ENCODE assay signal across 8 cellular contexts in genomic region chr14:24160850-24161804, GRCh38. TPM values are rescaled to one million over a fixed set of nuclear protein-coding genes. Genes with fewer than 3 reads are reported as not detected.
DNase-seq lines count a peak whose midpoint lies in the region; ATAC-seq and TF ChIP-seq lines count a peak whose summit lies in the region.

A gene with protein sequence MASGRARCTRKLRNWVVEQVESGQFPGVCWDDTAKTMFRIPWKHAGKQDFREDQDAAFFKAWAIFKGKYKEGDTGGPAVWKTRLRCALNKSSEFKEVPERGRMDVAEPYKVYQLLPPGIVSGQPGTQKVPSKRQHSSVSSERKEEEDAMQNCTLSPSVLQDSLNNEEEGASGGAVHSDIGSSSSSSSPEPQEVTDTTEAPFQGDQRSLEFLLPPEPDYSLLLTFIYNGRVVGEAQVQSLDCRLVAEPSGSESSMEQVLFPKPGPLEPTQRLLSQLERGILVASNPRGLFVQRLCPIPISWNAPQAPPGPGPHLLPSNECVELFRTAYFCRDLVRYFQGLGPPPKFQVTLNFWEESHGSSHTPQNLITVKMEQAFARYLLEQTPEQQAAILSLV (plus strand): TSS chr14:24161265. CDS start chr14:24162145, 880 bp downstream.

- no peaks in the 10 kb centered on the region for H3K9me3 ChIP-seq in WERI-Rb-1 (ENCODE audit: severe bottlenecking)
- no peaks in the 10 kb centered on the region for H3K9me3 ChIP-seq in mammary epithelial cell (replicated peaks; ENCODE audit: insufficient read depth, low read length)
- H3K9me3 ChIP-seq in smooth muscle cell (replicated peaks; ENCODE audit: low read depth), result no peaks in the 10 kb centered on the region

- TSS peak; percentile 23 for BruUV-seq in mammary epithelial cell (replicated peaks; lab: Mats Ljungman, UMichigan)

- peaks cover 9% of the 10 kb centered on the region for H3K4me1 ChIP-seq in mammary epithelial cell (ENCODE audit: insufficient read depth, low read length)
- peaks cover 7% of the 10 kb centered on the region for H3K4me1 ChIP-seq in smooth muscle cell (ENCODE audit: low read depth)

- peaks cover 66% of the 10 kb centered on the region for H3K36me3 ChIP-seq in WERI-Rb-1
- peaks cover 12% of the 10 kb centered on the region for H3K36me3 ChIP-seq in mammary epithelial cell (ENCODE audit: insufficient read depth, low read length)
- no peaks in the 10 kb centered on the region for H3K36me3 ChIP-seq in smooth muscle cell (ENCODE audit: low read depth)

- 2% methylated on average over 7 of the region's 12 CpGs for WGBS in mammary epithelial cell (ENCODE audit: low coverage, missing lambda C conversion rate)
- WGBS in smooth muscle cell (ENCODE audit: low lambda C conversion rate), result 7% methylated on average over 12 of the region's 12 CpGs

- peaks cover 7% of the 10 kb centered on the region for H3K79me2 ChIP-seq in mammary epithelial cell (ENCODE audit: insufficient read depth, low read length)
- H3K79me2 ChIP-seq in smooth muscle cell (ENCODE audit: low read depth), result peaks cover 14% of the 10 kb centered on the region

- H4K20me1 ChIP-seq in mammary epithelial cell (ENCODE audit: insufficient read depth, low read length) (no peaks in the 10 kb centered on the region), smooth muscle cell (ENCODE audit: low read depth) (no peaks in the 10 kb centered on the region)

- in situ Hi-C loops in mammary epithelial cell (cut with MboI; ENCODE audit: low sequenced_read_pairs in 2 of 2), result loop anchor here in 1 of 2 donors (5.0 kb wide), 1 partner anchor 149 kb away; no protein-coding TSS in a partner anchor

- peaks cover 14% of the 10 kb centered on the region for H3F3A ChIP-seq in smooth muscle cell (ENCODE audit: low read depth)

- DNase-seq in AG09309 (ENCODE audit: low read depth) (peak; percentile 81), NCI-H2227 (lab: John Stamatoyannopoulos, UW; ENCODE audit: unreplicated experiment) (peak; percentile 97), WERI-Rb-1 (peak; percentile 97), mammary epithelial cell (peak; percentile 83), iPS-NIHi11 (ENCODE audit: low spot score) (peak; percentile 94), smooth muscle cell (lab: John Stamatoyannopoulos, UW; ENCODE audit: unreplicated experiment) (peak; percentile 88)

- peak within 1 kb of the TSS; percentile 82 for H3K4me2 ChIP-seq in mammary epithelial cell (ENCODE audit: insufficient read depth, low read depth, low read length)
- peak within 1 kb of the TSS; percentile 92 for H3K4me2 ChIP-seq in smooth muscle cell

- H3K4me3 ChIP-seq in AG09309 (ENCODE audit: control insufficient read depth, low read depth, low read length) (peak within 1 kb of the TSS; percentile 85), WERI-Rb-1 (ENCODE audit: low read depth, low read length) (peak within 1 kb of the TSS; percentile 3; the same call in 1 of the 2 replicates), mammary epithelial cell (replicated peaks in 1 of 3; ENCODE audit: insufficient read depth in 1 of 3, low read depth in 2 of 3, low read length in 3 of 3) (peak within 1 kb of the TSS; percentile 58 to 67 (median 58)), smooth muscle cell (peak within 1 kb of the TSS; percentile 60)

- no peaks in the 10 kb centered on the region for H3K27me3 ChIP-seq in WERI-Rb-1 (ENCODE audit: insufficient read depth, low read depth, severe bottlenecking)
- no peaks in the 10 kb centered on the region for H3K27me3 ChIP-seq in mammary epithelial cell (ENCODE audit: insufficient read depth, low read length)
- no peaks in the 10 kb centered on the region for H3K27me3 ChIP-seq in smooth muscle cell (ENCODE audit: low read depth)

- peak; percentile 83 for ATAC-seq in GM18907 (IDR thresholded peaks at IDR 0.05; ENCODE audit: unreplicated experiment)
- ATAC-seq in HG03159 (IDR thresholded peaks at IDR 0.05; ENCODE audit: unreplicated experiment), result peak; percentile 76

- dilution Hi-C loops in mammary epithelial cell (cut with HindIII; ENCODE audit: low sequenced_read_pairs), result no loop called here

- intact Hi-C loops in mammary epithelial cell (cut with micrococcal nuclease), result loop anchor here (1.0 to 2.0 kb wide), 7 partner anchors 14 to 147 kb away; partner anchors contain the start of genes DCAF11, DHRS1, IPO4 and NOP9

- CTCF ChIA-PET in mammary epithelial cell (lab: Charles Lee; ENCODE audit: low non-redundant PET), result interaction anchor here (0.5 to 1.0 kb wide), 6 partner anchors 44 to 68 kb away, joined by 3 to 6 read pairs (median 5); partner anchors contain the start of genes DCAF11, NRL and PCK2

- peak within 1 kb of the TSS; percentile 44 for H3K27ac ChIP-seq in WERI-Rb-1
- H3K27ac ChIP-seq in mammary epithelial cell (ENCODE audit: insufficient read depth, low read depth, low read length), result peak within 1 kb of the TSS; percentile 46
- peak within 1 kb of the TSS; percentile 60 for H3K27ac ChIP-seq in smooth muscle cell (ENCODE audit: low read depth)

- H2AFZ ChIP-seq in mammary epithelial cell (ENCODE audit: low read depth, low read length) (peak within 1 kb of the TSS; percentile 80), smooth muscle cell (ENCODE audit: low read depth) (no peak within 1 kb of the TSS)

- H3K9ac ChIP-seq in mammary epithelial cell (ENCODE audit: insufficient read depth, low read length) (peak within 1 kb of the TSS; percentile 60), smooth muscle cell (ENCODE audit: low read depth) (peak within 1 kb of the TSS; percentile 77)

- TF ChIP-seq CTCF in AG09309 (IDR thresholded peaks at IDR 0.05; ENCODE audit: control insufficient read depth, insufficient read depth, low read depth, low read length, missing control alignments) (peak; percentile 93), WERI-Rb-1 (IDR thresholded peaks at IDR 0.05; ENCODE audit: low read depth, low read length) (peak; percentile 91), mammary epithelial cell (conservative IDR thresholded peaks at IDR 0.05 in 1 of 2, IDR thresholded peaks at IDR 0.05 in 1 of 2; ENCODE audit: extremely low read depth in 1 of 2, insufficient read depth in 1 of 2, low read depth in 1 of 2, low read length in 2 of 2) (peak; percentile 93 to 98), smooth muscle cell (IDR thresholded peaks at IDR 0.05; ENCODE audit: borderline replicate concordance, insufficient read depth, poor library complexity, severe bottlenecking) (peak; percentile 96)

RNA-seq across cellular contexts. Expression of the gene that starts here (rescaled TPM):
- 10 to 100 TPM; 43.0 to 45.7 TPM for total RNA-seq in mammary epithelial cell
- polyA plus RNA-seq in mammary epithelial cell, result 17.9 TPM
- polyA minus RNA-seq in mammary epithelial cell, result 43.8 TPM
- total RNA-seq in smooth muscle cell, result 38.2 and 42.7 TPM in 2 replicates
- polyA plus RNA-seq in smooth muscle cell, result 42.0 and 58.3 TPM in 2 replicates

Comparison
In these comparisons a context has a peak if more than half of its experiments do, and no peak if none do; other contexts are left out.
1. Peak in every context shown above with its lines: DNase-seq, ATAC-seq, H3K4me3 ChIP-seq and H3K27ac ChIP-seq.
2. H3K4me3 ChIP-seq: peak in every context shown above with its lines; median percentile 85 in AG09309; 60 in smooth muscle cell; 58 in mammary epithelial cell; 3 in WERI-Rb-1.